1 cellular context compared by ENCODE assay signal in the genomic region with DNA sequence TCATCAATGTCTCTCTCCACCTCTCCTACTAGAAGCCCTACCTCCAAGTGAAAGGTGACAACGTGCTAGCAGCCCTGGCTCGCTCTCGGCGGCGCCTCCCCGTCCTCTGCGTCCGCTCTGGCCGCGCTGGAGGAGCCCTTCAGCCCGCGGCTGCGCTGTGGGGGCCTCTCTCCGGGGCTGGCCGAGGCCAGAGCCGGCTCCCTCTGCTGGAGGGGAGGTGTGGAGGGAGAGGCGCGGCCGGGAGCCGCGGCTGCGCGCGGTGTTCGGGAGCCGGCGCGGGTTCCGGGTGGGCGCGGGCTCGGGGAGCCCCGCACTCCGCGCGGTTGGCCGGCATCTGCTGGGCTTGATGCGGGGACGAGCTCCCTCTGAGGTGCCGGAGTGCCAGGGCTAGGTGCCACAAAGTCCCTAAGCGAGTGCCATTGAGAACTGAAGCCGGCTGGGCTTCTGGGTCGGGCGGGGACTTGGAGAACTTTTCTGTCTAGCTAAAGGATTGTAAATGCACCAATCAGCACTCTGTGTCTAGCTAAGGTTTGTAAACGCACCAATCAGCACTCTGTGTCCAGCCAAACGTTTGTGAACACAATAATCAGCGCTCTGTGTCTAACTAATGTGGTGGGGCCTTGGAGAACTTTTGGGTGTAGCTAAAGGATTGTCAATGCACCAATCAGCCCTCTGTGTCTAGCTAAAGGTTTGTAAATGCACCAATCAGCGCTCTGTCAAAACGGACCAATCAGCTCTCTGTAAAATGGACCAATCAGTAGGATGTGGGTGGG.
TF ChIP-seq lines count a peak whose summit lies in the region.

No MANE protein-coding gene starts in this region.

TF ChIP-seq in K562, 482 proteins besides CTCF, POLR2A, EP300 and RAD21 (continued from another document):
- no peak for TF ChIP-seq ZNF395 (CRISPR knock-in tag; IDR thresholded peaks at IDR 0.05)
- TF ChIP-seq ETV5 (CRISPR knock-in tag; IDR thresholded peaks at IDR 0.05; ENCODE audit: low read depth), result no peak
- no peak for TF ChIP-seq ZHX1 (conservative IDR thresholded peaks at IDR 0.05; ENCODE audit: low read length)
- peak in 1 of 2 experiments; percentile 22; a peak in 1 of 3 replicates for TF ChIP-seq CBX3 (IDR thresholded peaks at IDR 0.05; ENCODE audit: borderline replicate concordance in 1 of 2, low read length in 2 of 2)
- TF ChIP-seq ZNF780A (CRISPR knock-in tag; IDR thresholded peaks at IDR 0.05), result no peak
- peak; percentile 93 for TF ChIP-seq NFYB (IDR thresholded peaks at IDR 0.05; ENCODE audit: extremely low read depth, insufficient read length)
